12 cellular contexts compared by ENCODE assay signal in the genomic region with DNA sequence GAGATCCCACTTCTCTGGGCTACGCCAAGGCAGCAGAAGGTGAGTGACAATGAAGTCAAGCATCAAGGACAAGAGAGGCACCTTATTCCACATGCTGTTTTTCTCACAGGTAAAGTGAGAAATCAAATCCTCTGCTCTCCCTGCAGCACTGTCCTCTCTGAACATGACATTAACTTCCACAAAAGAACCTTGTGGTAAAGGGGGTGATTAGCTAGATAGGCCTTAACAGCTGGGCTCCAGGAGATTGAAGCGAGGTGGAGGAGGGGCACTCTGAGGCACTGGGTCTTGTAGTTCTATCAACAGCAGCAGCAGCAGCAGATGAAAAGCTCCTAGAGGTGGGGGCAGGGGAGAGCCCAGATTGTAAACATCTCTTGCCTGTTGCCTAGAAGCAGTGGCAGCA.
A peak's percentile ranks its signal among the peaks of the same experiment; 100 is the strongest.
DNase-seq lines count a peak whose midpoint lies in the region; ATAC-seq and TF ChIP-seq lines count a peak whose summit lies in the region.
"Had no signal": no experiment of that assay in that cellular context is flagged by ENCODE, and none has a peak within 500 bp of the region (broad histone marks: within the 10 kb centered on the region; RNA-seq: fewer than 3 reads in every experiment).

No MANE protein-coding gene starts in this region.

- H3K27me3 ChIP-seq in endodermal cell (ENCODE audit: control insufficient read depth, insufficient read depth, low read length, poor library complexity, severe bottlenecking) (no peaks in the 10 kb centered on the region), MG63 (no peaks in the 10 kb centered on the region)
- H3K27me3 ChIP-seq in CD8-positive, alpha-beta T cell (ENCODE audit: insufficient read depth, low read length): no peaks in the 10 kb centered on the region
- H3K27me3 ChIP-seq: adrenal gland had no signal

- H3K4me3 Mint-ChIP-seq in endodermal cell (peak overlapping the region; percentile 34), nephron (no peak overlapping the region)
- H3K4me3 Mint-ChIP-seq in CD8-positive, alpha-beta T cell: no peak overlapping the region
- H3K4me3 Mint-ChIP-seq in activated CD4-positive, alpha-beta T cell treated with anti-CD3 and anti-CD28 coated beads, Interleukin-2, amount 10 ng/mL, durations not matched to agents 7 days and 5 days: no peak overlapping the region

- WGBS in endodermal cell (ENCODE audit: insufficient coverage in 1 of 2, insufficient read length in 1 of 2), 2 experiments: 19 to 21% methylated on average over 2 of the region's 2 CpGs

- peak overlapping the region; percentile 74 for H3K27ac ChIP-seq in endodermal cell (ENCODE audit: low read depth, low read length)
- no peak overlapping the region for H3K27ac ChIP-seq in CD8-positive, alpha-beta T cell (ENCODE audit: low read depth, low read length)
- H3K27ac ChIP-seq: adrenal gland had no signal

- H3K27ac Mint-ChIP-seq in endodermal cell (peak overlapping the region; percentile 94), nephron (peak overlapping the region; percentile 0 to 64 (median 12))
- H3K27ac Mint-ChIP-seq in CD8-positive, alpha-beta T cell: no peak overlapping the region
- no peak overlapping the region for H3K27ac Mint-ChIP-seq in activated CD4-positive, alpha-beta T cell treated with anti-CD3 and anti-CD28 coated beads, Interleukin-2, amount 10 ng/mL, durations not matched to agents 7 days and 5 days

- ATAC-seq in HG02588 (IDR thresholded peaks at IDR 0.05; ENCODE audit: unreplicated experiment): no peak
- ATAC-seq in CD8-positive, alpha-beta T cell: no peak
- ATAC-seq: esophagus mucosa had no signal

- DNase-seq in DMS53 (lab: John Stamatoyannopoulos, UW) (peak; percentile 93), NCI-H2107 treated with DMSO at 0.1 percent for 48 hours (lab: John Stamatoyannopoulos, UW; ENCODE audit: unreplicated experiment) (peak; percentile 85), endodermal cell (peak; percentile 92), MG63 (no peak)
- DNase-seq in CD8-positive, alpha-beta T cell: no peak
- DNase-seq in activated CD4-positive, alpha-beta T cell treated with anti-CD3 and anti-CD28 coated beads, Interleukin-2, amount 10 ng/mL, durations not matched to agents 7 days and 5 days: no peak
- DNase-seq: activated CD4-positive, alpha-beta T cell treated with anti-CD3 and anti-CD28 coated beads for 1 hour; AML-193 had no signal

- H3K4me1 ChIP-seq in endodermal cell (ENCODE audit: control insufficient read depth, insufficient read depth, low read length): peaks cover 12% of the 10 kb centered on the region
- H3K4me1 ChIP-seq in CD8-positive, alpha-beta T cell (ENCODE audit: insufficient read depth, low read length): no peaks in the 10 kb centered on the region

- H3K9ac ChIP-seq in endodermal cell (ENCODE audit: extremely low read depth, low read length, poor library complexity, severe bottlenecking): peak overlapping the region; percentile 73

- no peaks in the 10 kb centered on the region for H3K36me3 ChIP-seq in endodermal cell (ENCODE audit: control insufficient read depth, insufficient read depth, low read length)
- H3K36me3 ChIP-seq in MG63: no peaks in the 10 kb centered on the region
- no peaks in the 10 kb centered on the region for H3K36me3 ChIP-seq in CD8-positive, alpha-beta T cell (ENCODE audit: insufficient read depth, low read length)
- H3K36me3 ChIP-seq: adrenal gland had no signal

- H3K4me1 Mint-ChIP-seq in endodermal cell (peaks cover 35% of the 10 kb centered on the region), nephron (peaks cover 19% of the 10 kb centered on the region)
- H3K4me1 Mint-ChIP-seq in CD8-positive, alpha-beta T cell (ENCODE audit: low read depth): no peaks in the 10 kb centered on the region
- no peaks in the 10 kb centered on the region for H3K4me1 Mint-ChIP-seq in activated CD4-positive, alpha-beta T cell treated with anti-CD3 and anti-CD28 coated beads, Interleukin-2, amount 10 ng/mL, durations not matched to agents 7 days and 5 days

- H3K36me3 Mint-ChIP-seq in endodermal cell (ENCODE audit: low read depth) (no peaks in the 10 kb centered on the region), nephron (ENCODE audit: low read depth) (no peaks in the 10 kb centered on the region)
- no peaks in the 10 kb centered on the region for H3K36me3 Mint-ChIP-seq in CD8-positive, alpha-beta T cell
- H3K36me3 Mint-ChIP-seq in activated CD4-positive, alpha-beta T cell treated with anti-CD3 and anti-CD28 coated beads, Interleukin-2, amount 10 ng/mL, durations not matched to agents 7 days and 5 days (ENCODE audit: low read depth): no peaks in the 10 kb centered on the region

- H3K4me3 ChIP-seq in endodermal cell (ENCODE audit: low read length) (peak overlapping the region; percentile 62), MG63 (no peak overlapping the region)
- H3K4me3 ChIP-seq in CD8-positive, alpha-beta T cell (ENCODE audit: low read depth, low read length): no peak overlapping the region
- H3K4me3 ChIP-seq: adrenal gland had no signal

- no peaks in the 10 kb centered on the region for H3K9me3 ChIP-seq in endodermal cell (ENCODE audit: control insufficient read depth, low read length)
- no peaks in the 10 kb centered on the region for H3K9me3 ChIP-seq in MG63
- H3K9me3 ChIP-seq in CD8-positive, alpha-beta T cell (ENCODE audit: low read length): no peaks in the 10 kb centered on the region
- H3K9me3 ChIP-seq: adrenal gland had no signal

- H3K9me3 Mint-ChIP-seq in endodermal cell (no peaks in the 10 kb centered on the region), nephron (no peaks in the 10 kb centered on the region)
- no peaks in the 10 kb centered on the region for H3K9me3 Mint-ChIP-seq in CD8-positive, alpha-beta T cell
- H3K9me3 Mint-ChIP-seq in activated CD4-positive, alpha-beta T cell treated with anti-CD3 and anti-CD28 coated beads, Interleukin-2, amount 10 ng/mL, durations not matched to agents 7 days and 5 days: no peaks in the 10 kb centered on the region

- H3K27me3 Mint-ChIP-seq in endodermal cell (ENCODE audit: insufficient read depth) (no peaks in the 10 kb centered on the region), nephron (ENCODE audit: low read depth) (peaks cover 4% of the 10 kb centered on the region)
- peaks cover 2% of the 10 kb centered on the region for H3K27me3 Mint-ChIP-seq in CD8-positive, alpha-beta T cell (ENCODE audit: low read depth)
- no peaks in the 10 kb centered on the region for H3K27me3 Mint-ChIP-seq in activated CD4-positive, alpha-beta T cell treated with anti-CD3 and anti-CD28 coated beads, Interleukin-2, amount 10 ng/mL, durations not matched to agents 7 days and 5 days

- intact Hi-C loops in CD8-positive, alpha-beta T cell (cut with DNase I, micrococcal nuclease): no loop called here

- POLR2A ChIA-PET in CD8-positive, alpha-beta T cell (lab: Charles Lee): no interaction called here
- POLR2A ChIA-PET in activated CD4-positive, alpha-beta T cell treated with anti-CD3 and anti-CD28 coated beads, Interleukin-2, amount 10 ng/mL, durations not matched to agents 7 days and 5 days (lab: Charles Lee): no interaction called here

- TF ChIP-seq CTCF in endodermal cell (conservative IDR thresholded peaks at IDR 0.05): no peak
- no peak for TF ChIP-seq CTCF in nephron (IDR thresholded peaks at IDR 0.05; ENCODE audit: unreplicated experiment in 3 of 3)
- TF ChIP-seq CTCF in CD8-positive, alpha-beta T cell (IDR thresholded peaks at IDR 0.05): no peak

- CTCF ChIA-PET in CD8-positive, alpha-beta T cell (lab: Charles Lee): no interaction called here
- CTCF ChIA-PET in activated CD4-positive, alpha-beta T cell treated with anti-CD3 and anti-CD28 coated beads, Interleukin-2, amount 10 ng/mL, durations not matched to agents 7 days and 5 days (lab: Charles Lee): no interaction called here

Comparison
In these comparisons a context has a peak if more than half of its experiments do, and no peak if none do; other contexts are left out.
1. DNase-seq: peak in DMS53 (single experiment), NCI-H2107 treated with DMSO at 0.1 percent for 48 hours (single experiment) and endodermal cell (single experiment); none in MG63 (single experiment), CD8-positive, alpha-beta T cell (0 of 7) and activated CD4-positive, alpha-beta T cell treated with anti-CD3 and anti-CD28 coated beads, Interleukin-2, amount 10 ng/mL, durations not matched to agents 7 days and 5 days (single experiment).
2. H3K27ac Mint-ChIP-seq: peak in endodermal cell (single experiment) and nephron (3 of 3); none in CD8-positive, alpha-beta T cell (single experiment) and activated CD4-positive, alpha-beta T cell treated with anti-CD3 and anti-CD28 coated beads, Interleukin-2, amount 10 ng/mL, durations not matched to agents 7 days and 5 days (single experiment).